ENCODE assay signal across 1 cellular context in the genomic region with DNA sequence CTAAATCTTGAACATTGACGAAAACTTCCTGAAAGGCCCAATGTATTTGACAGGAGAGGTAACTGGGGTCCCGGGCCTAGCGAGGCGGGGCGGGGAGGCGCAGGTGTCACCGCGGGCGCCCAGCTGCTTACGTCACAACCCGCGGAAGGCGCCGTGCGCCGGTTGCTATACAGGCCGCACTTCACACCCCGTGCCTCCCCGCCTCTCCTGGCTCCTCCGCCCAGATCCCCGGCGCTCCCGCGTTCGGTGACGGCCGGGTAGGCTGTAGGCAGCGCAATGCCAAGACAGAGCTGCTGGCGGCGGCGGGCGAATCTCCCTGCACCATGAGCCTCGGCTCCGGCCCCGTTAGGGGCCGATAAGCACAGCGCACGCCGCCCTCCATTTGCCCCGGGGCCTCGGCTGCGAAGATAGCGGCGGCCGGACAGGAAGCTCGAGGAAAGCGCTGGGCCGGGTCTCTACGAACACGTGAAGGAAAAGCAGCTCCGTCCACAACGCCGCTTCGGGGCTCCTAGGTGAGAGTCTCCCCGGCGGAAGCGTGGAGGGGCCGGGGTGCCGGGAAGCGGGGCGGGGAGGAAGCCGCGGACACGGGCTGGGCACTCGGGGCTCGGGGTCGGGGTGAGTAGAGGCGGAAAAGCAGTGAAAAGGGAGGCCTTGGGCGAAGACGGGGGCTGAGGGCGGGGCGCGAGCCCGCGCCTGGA.
TF ChIP-seq lines count a peak whose summit lies in the region.

A gene with protein sequence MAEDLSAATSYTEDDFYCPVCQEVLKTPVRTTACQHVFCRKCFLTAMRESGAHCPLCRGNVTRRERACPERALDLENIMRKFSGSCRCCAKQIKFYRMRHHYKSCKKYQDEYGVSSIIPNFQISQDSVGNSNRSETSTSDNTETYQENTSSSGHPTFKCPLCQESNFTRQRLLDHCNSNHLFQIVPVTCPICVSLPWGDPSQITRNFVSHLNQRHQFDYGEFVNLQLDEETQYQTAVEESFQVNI (plus strand): TSS at position 151 of the 698 bp plus-strand sequence. CDS start 903 bp downstream, outside the sequence.

TF ChIP-seq in K562, 482 proteins besides CTCF, POLR2A, EP300 and RAD21 (continued from another document and continues in another):
- TF ChIP-seq MGA (IDR thresholded peaks at IDR 0.05) = peak; percentile 99
- no peak for TF ChIP-seq TCF7L2 (IDR thresholded peaks at IDR 0.05; ENCODE audit: low read depth, low read length)
- TF ChIP-seq E2F8 (IDR thresholded peaks at IDR 0.05; ENCODE audit: low read depth, partially characterized antibody) = no peak
- TF ChIP-seq, protein P1, sequence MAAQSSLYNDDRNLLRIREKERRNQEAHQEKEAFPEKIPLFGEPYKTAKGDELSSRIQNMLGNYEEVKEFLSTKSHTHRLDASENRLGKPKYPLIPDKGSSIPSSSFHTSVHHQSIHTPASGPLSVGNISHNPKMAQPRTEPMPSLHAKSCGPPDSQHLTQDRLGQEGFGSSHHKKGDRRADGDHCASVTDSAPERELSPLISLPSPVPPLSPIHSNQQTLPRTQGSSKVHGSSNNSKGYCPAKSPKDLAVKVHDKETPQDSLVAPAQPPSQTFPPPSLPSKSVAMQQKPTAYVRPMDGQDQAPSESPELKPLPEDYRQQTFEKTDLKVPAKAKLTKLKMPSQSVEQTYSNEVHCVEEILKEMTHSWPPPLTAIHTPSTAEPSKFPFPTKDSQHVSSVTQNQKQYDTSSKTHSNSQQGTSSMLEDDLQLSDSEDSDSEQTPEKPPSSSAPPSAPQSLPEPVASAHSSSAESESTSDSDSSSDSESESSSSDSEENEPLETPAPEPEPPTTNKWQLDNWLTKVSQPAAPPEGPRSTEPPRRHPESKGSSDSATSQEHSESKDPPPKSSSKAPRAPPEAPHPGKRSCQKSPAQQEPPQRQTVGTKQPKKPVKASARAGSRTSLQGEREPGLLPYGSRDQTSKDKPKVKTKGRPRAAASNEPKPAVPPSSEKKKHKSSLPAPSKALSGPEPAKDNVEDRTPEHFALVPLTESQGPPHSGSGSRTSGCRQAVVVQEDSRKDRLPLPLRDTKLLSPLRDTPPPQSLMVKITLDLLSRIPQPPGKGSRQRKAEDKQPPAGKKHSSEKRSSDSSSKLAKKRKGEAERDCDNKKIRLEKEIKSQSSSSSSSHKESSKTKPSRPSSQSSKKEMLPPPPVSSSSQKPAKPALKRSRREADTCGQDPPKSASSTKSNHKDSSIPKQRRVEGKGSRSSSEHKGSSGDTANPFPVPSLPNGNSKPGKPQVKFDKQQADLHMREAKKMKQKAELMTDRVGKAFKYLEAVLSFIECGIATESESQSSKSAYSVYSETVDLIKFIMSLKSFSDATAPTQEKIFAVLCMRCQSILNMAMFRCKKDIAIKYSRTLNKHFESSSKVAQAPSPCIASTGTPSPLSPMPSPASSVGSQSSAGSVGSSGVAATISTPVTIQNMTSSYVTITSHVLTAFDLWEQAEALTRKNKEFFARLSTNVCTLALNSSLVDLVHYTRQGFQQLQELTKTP (IDR thresholded peaks at IDR 0.05; ENCODE audit: low read depth in 1 of 2, partially characterized antibody in 2 of 2) = no peak
- TF ChIP-seq ZNF76 (CRISPR knock-in tag; IDR thresholded peaks at IDR 0.05; ENCODE audit: borderline replicate concordance) = 0 out of 2 replicates have a peak, but pooled peaks have one; percentile 76
- peak; percentile 92 for TF ChIP-seq VEZF1 (CRISPR knock-in tag; IDR thresholded peaks at IDR 0.05)
- no peak for TF ChIP-seq TEAD2 (tag; IDR thresholded peaks at IDR 0.05)
- TF ChIP-seq RBBP5 (IDR thresholded peaks at IDR 0.05; ENCODE audit: borderline replicate concordance, insufficient read depth, low read length, poor library complexity, severe bottlenecking) = peak; percentile 59
- TF ChIP-seq, protein P2, sequence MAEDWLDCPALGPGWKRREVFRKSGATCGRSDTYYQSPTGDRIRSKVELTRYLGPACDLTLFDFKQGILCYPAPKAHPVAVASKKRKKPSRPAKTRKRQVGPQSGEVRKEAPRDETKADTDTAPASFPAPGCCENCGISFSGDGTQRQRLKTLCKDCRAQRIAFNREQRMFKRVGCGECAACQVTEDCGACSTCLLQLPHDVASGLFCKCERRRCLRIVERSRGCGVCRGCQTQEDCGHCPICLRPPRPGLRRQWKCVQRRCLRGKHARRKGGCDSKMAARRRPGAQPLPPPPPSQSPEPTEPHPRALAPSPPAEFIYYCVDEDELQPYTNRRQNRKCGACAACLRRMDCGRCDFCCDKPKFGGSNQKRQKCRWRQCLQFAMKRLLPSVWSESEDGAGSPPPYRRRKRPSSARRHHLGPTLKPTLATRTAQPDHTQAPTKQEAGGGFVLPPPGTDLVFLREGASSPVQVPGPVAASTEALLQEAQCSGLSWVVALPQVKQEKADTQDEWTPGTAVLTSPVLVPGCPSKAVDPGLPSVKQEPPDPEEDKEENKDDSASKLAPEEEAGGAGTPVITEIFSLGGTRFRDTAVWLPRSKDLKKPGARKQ (CRISPR knock-in tag; IDR thresholded peaks at IDR 0.05) = no peak
- peak; percentile 63 for TF ChIP-seq HCFC1 (IDR thresholded peaks at IDR 0.05; ENCODE audit: low read depth, low read length)
- no peak for TF ChIP-seq ARID2 (IDR thresholded peaks at IDR 0.05)
- TF ChIP-seq CAMTA2 (CRISPR knock-in tag; conservative IDR thresholded peaks at IDR 0.05) = 0 out of 2 replicates have a peak, but pooled peaks have one; percentile 53
- TF ChIP-seq L3MBTL2 (IDR thresholded peaks at IDR 0.05) = peak; percentile 100
- TF ChIP-seq ATF7 (IDR thresholded peaks at IDR 0.05) = peak; percentile 80; the same call in 1 of the 2 replicates
- TF ChIP-seq MCM3 (IDR thresholded peaks at IDR 0.05) = no peak
- peak; percentile 92 to 96 for TF ChIP-seq E2F6 (IDR thresholded peaks at IDR 0.05; ENCODE audit: borderline replicate concordance in 1 of 2, extremely low read depth in 1 of 2, insufficient read depth in 1 of 2, insufficient read length in 1 of 2, low read depth in 1 of 2, low read length in 1 of 2, poor library complexity in 1 of 2, severe bottlenecking in 1 of 2)
- TF ChIP-seq CREB3 (tag; conservative IDR thresholded peaks at IDR 0.05; ENCODE audit: low read depth) = no peak
- TF ChIP-seq POLR2AphosphoS2 (IDR thresholded peaks at IDR 0.05; ENCODE audit: low read length) = no peak
- TF ChIP-seq ZNF586 (CRISPR knock-in tag; conservative IDR thresholded peaks at IDR 0.05) = no peak
